In the genomic region with DNA sequence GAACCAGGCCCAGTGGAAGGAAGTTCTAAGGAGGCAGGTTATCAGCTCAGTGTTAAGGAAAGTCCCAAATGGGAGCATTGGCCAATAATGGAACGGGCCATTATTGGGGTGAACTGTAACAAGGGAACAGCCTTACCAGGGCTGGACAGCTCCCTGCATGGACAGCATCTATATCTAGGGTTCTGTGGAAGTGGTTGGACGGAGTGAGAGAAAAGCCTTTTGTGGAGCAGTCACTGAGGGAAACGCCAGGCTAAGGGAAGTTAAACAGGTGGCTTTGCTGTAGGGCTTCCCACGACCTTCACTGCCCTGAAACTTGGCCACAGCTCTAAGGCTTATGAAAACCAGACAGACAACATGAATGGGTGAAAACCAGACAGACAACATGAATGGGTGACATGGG, we compare ENCODE assay signal across 1 cellular context.
TF ChIP-seq lines count a peak whose summit lies in the region.

No MANE protein-coding gene starts in this region.

TF ChIP-seq in GM23338, 12 proteins besides CTCF, POLR2A, EP300 and RAD21 (continued from another document):
- TF ChIP-seq, protein P1, sequence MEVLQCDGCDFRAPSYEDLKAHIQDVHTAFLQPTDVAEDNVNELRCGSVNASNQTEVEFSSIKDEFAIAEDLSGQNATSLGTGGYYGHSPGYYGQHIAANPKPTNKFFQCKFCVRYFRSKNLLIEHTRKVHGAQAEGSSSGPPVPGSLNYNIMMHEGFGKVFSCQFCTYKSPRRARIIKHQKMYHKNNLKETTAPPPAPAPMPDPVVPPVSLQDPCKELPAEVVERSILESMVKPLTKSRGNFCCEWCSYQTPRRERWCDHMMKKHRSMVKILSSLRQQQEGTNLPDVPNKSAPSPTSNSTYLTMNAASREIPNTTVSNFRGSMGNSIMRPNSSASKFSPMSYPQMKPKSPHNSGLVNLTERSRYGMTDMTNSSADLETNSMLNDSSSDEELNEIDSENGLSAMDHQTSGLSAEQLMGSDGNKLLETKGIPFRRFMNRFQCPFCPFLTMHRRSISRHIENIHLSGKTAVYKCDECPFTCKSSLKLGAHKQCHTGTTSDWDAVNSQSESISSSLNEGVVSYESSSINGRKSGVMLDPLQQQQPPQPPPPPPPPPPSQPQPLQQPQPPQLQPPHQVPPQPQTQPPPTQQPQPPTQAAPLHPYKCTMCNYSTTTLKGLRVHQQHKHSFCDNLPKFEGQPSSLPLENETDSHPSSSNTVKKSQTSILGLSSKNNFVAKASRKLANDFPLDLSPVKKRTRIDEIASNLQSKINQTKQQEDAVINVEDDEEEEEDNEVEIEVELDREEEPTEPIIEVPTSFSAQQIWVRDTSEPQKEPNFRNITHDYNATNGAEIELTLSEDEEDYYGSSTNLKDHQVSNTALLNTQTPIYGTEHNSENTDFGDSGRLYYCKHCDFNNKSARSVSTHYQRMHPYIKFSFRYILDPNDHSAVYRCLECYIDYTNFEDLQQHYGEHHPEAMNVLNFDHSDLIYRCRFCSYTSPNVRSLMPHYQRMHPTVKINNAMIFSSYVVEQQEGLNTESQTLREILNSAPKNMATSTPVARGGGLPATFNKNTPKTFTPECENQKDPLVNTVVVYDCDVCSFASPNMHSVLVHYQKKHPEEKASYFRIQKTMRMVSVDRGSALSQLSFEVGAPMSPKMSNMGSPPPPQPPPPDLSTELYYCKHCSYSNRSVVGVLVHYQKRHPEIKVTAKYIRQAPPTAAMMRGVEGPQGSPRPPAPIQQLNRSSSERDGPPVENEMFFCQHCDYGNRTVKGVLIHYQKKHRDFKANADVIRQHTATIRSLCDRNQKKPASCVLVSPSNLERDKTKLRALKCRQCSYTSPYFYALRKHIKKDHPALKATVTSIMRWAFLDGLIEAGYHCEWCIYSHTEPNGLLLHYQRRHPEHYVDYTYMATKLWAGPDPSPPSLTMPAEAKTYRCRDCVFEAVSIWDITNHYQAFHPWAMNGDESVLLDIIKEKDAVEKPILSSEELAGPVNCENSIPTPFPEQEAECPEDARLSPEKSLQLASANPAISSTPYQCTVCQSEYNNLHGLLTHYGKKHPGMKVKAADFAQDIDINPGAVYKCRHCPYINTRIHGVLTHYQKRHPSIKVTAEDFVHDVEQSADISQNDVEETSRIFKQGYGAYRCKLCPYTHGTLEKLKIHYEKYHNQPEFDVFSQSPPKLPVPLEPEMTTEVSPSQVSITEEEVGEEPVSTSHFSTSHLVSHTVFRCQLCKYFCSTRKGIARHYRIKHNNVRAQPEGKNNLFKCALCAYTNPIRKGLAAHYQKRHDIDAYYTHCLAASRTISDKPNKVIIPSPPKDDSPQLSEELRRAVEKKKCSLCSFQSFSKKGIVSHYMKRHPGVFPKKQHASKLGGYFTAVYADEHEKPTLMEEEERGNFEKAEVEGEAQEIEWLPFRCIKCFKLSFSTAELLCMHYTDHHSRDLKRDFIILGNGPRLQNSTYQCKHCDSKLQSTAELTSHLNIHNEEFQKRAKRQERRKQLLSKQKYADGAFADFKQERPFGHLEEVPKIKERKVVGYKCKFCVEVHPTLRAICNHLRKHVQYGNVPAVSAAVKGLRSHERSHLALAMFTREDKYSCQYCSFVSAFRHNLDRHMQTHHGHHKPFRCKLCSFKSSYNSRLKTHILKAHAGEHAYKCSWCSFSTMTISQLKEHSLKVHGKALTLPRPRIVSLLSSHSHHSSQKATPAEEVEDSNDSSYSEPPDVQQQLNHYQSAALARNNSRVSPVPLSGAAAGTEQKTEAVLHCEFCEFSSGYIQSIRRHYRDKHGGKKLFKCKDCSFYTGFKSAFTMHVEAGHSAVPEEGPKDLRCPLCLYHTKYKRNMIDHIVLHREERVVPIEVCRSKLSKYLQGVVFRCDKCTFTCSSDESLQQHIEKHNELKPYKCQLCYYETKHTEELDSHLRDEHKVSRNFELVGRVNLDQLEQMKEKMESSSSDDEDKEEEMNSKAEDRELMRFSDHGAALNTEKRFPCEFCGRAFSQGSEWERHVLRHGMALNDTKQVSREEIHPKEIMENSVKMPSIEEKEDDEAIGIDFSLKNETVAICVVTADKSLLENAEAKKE (CRISPR knock-in tag; IDR thresholded peaks at IDR 0.05) = no peak
- TF ChIP-seq, protein P2, sequence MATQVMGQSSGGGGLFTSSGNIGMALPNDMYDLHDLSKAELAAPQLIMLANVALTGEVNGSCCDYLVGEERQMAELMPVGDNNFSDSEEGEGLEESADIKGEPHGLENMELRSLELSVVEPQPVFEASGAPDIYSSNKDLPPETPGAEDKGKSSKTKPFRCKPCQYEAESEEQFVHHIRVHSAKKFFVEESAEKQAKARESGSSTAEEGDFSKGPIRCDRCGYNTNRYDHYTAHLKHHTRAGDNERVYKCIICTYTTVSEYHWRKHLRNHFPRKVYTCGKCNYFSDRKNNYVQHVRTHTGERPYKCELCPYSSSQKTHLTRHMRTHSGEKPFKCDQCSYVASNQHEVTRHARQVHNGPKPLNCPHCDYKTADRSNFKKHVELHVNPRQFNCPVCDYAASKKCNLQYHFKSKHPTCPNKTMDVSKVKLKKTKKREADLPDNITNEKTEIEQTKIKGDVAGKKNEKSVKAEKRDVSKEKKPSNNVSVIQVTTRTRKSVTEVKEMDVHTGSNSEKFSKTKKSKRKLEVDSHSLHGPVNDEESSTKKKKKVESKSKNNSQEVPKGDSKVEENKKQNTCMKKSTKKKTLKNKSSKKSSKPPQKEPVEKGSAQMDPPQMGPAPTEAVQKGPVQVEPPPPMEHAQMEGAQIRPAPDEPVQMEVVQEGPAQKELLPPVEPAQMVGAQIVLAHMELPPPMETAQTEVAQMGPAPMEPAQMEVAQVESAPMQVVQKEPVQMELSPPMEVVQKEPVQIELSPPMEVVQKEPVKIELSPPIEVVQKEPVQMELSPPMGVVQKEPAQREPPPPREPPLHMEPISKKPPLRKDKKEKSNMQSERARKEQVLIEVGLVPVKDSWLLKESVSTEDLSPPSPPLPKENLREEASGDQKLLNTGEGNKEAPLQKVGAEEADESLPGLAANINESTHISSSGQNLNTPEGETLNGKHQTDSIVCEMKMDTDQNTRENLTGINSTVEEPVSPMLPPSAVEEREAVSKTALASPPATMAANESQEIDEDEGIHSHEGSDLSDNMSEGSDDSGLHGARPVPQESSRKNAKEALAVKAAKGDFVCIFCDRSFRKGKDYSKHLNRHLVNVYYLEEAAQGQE (IDR thresholded peaks at IDR 0.05; ENCODE audit: unreplicated experiment) = peak; percentile 54
- TF ChIP-seq NANOG (IDR thresholded peaks at IDR 0.05; ENCODE audit: borderline replicate concordance) = no peak
